ENCODE assay signal across 8 cellular contexts in the genomic region with DNA sequence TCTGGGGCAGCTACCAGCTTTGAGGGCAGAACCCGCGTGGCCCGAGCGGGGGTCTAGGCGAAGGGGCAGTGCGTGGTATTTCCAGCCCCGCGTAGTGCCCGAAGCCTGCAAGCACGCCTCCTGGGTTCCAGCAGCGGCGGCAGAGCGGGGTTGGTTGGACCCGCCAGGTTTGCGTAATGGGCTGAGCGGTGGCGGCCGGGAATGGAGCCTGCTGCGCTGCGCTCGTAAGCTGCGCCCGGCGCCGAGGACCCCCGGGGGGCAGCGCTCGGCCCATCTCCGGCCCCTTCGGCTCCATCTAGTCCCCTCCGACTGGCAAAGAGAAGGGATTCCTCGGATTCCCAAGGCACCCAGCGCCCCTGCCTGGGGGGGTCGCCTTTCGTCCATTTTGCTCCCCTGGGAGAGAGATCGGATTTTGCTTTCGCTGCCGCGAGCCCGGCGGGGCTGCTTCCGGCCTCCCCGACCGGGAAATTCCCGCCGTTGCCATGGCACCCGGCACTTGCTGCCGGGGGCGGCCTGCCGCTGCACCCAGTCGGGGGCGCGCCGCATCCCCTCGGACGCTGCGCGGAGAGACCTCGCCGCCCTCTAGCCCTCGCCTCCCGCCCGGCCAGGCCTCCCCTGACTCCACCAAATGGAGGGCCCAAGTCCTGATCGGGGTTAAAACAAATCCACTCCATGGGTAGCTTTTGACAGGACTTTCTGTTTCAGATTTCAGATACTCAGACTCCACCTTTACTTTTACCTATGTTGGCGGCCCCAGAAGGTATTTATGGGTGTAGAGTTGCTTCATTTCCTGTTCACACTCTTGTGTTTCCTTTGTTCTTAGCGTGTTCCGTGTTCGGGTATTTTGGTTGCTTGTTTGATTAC.
DNase-seq lines count a peak whose midpoint lies in the region; ATAC-seq and TF ChIP-seq lines count a peak whose summit lies in the region.
"Not testable (repeated sequence)": the region's sequence is repeated elsewhere in the genome, so short reads cannot be mapped to it uniquely, and the experiment has no call there.

No MANE protein-coding gene starts in this region.

- ATAC-seq in activated CD4-positive, alpha-beta T cell treated with anti-CD3 and anti-CD28 coated beads for 36 hours; foreskin keratinocyte; upper lobe of right lung: not testable (repeated sequence)

- H3K4me1 ChIP-seq in foreskin keratinocyte; mononuclear cell (ENCODE audit: insufficient read depth, low read length); upper lobe of right lung: not testable (repeated sequence)

- not testable (repeated sequence) for H3K36me3 Mint-ChIP-seq in activated CD4-positive, alpha-beta T cell treated with anti-CD3 and anti-CD28 coated beads for 36 hours (ENCODE audit: low read depth)

- H3K27ac Mint-ChIP-seq in activated CD4-positive, alpha-beta T cell treated with anti-CD3 and anti-CD28 coated beads for 36 hours: peak overlapping the region; percentile 90

- not testable (repeated sequence) for H3K4me1 Mint-ChIP-seq in activated CD4-positive, alpha-beta T cell treated with anti-CD3 and anti-CD28 coated beads for 36 hours

- H3K4me3 Mint-ChIP-seq in activated CD4-positive, alpha-beta T cell treated with anti-CD3 and anti-CD28 coated beads for 36 hours: peak overlapping the region; percentile 76

- POLR2A ChIA-PET in activated CD4-positive, alpha-beta T cell treated with anti-CD3 and anti-CD28 coated beads for 36 hours (lab: Charles Lee): not testable (repeated sequence)

- CTCF ChIA-PET in activated CD4-positive, alpha-beta T cell treated with anti-CD3 and anti-CD28 coated beads for 36 hours (lab: Charles Lee): not testable (repeated sequence)

- H3K36me3 ChIP-seq in upper lobe of right lung: not testable (repeated sequence)

- intact Hi-C loops in activated CD4-positive, alpha-beta T cell treated with anti-CD3 and anti-CD28 coated beads for 36 hours (cut with DNase I, micrococcal nuclease); upper lobe of right lung (cut with DNase I): not testable (repeated sequence)

- H3K27ac ChIP-seq in foreskin keratinocyte (peak overlapping the region; percentile 85), upper lobe of right lung (peak overlapping the region; percentile 86)

- not testable (repeated sequence) for H3K9me3 ChIP-seq in mononuclear cell (ENCODE audit: low read depth, low read length); upper lobe of right lung

- not testable (repeated sequence) for H3K27me3 Mint-ChIP-seq in activated CD4-positive, alpha-beta T cell treated with anti-CD3 and anti-CD28 coated beads for 36 hours

- not testable (repeated sequence) for TF ChIP-seq CTCF in GM12865 (IDR thresholded peaks at IDR 0.05; ENCODE audit: insufficient read depth, low read depth, low read length, missing control alignments); upper lobe of right lung (IDR thresholded peaks at IDR 0.05)
- peak; percentile 6 for TF ChIP-seq CTCF in foreskin keratinocyte (conservative IDR thresholded peaks at IDR 0.05)

- not testable (repeated sequence) for H3K9me3 Mint-ChIP-seq in activated CD4-positive, alpha-beta T cell treated with anti-CD3 and anti-CD28 coated beads for 36 hours (ENCODE audit: low read depth)

- not testable (repeated sequence) for H3K27me3 ChIP-seq in foreskin keratinocyte; mononuclear cell (ENCODE audit: insufficient read depth, low read length); upper lobe of right lung

- peak overlapping the region; percentile 52 for H3K4me3 ChIP-seq in GM12865 (ENCODE audit: low read depth, low read length)
- peak overlapping the region; percentile 50 for H3K4me3 ChIP-seq in mononuclear cell (ENCODE audit: low read length)
- H3K4me3 ChIP-seq in upper lobe of right lung: peak overlapping the region; percentile 53

- DNase-seq in GM12865 (ENCODE audit: low read depth): peak; percentile 69
- peak; percentile 33 for DNase-seq in NCI-H526 treated with DMSO at 0.1 percent for 48 hours (lab: John Stamatoyannopoulos, UW)
- DNase-seq in activated CD4-positive, alpha-beta T cell treated with anti-CD3 and anti-CD28 coated beads for 36 hours: peak; percentile 76
- DNase-seq in amniotic epithelial cell (ENCODE audit: low read depth): peak; percentile 16
- peak in 1 of 2 donors; percentile 50 for DNase-seq in foreskin keratinocyte
- peak; percentile 31 to 33 for DNase-seq in stimulated activated CD4-positive, alpha-beta T cell treated with anti-CD3 and anti-CD28 coated beads, Interleukin-15, amount 100 ng/mL, for 48 hours (ENCODE audit: low read depth in 2 of 2)
- peak; percentile 82 for DNase-seq in upper lobe of right lung
